ENCODE assay signal across 12 cellular contexts in genomic region chr12:55642275-55643068, GRCh38. TPM values are rescaled to one million over a fixed set of nuclear protein-coding genes. Genes with fewer than 3 reads are reported as not detected.
DNase-seq lines count a peak whose midpoint lies in the region; ATAC-seq, FAIRE-seq and TF ChIP-seq lines count a peak whose summit lies in the region.
"Had no signal": no experiment of that assay in that cellular context is flagged by ENCODE, and none has a peak within 500 bp of the region (broad histone marks: within the 10 kb centered on the region; RNA-seq: fewer than 3 reads in every experiment).

No MANE protein-coding gene starts in this region.

- no peak for FAIRE-seq in D721Med (lab: Jason Lieb, UNC)

- CTCF ChIA-PET in GM10248 (lab: Yijun Ruan, JAX), result interaction anchor here (1.0 to 1.7 kb wide), 4 partner anchors 12 to 69 kb away, joined by 3 to 10 read pairs (median 4); no protein-coding TSS in a partner anchor

- H3K4me3 ChIP-seq in left lung, result peak overlapping the region in 1 of 2 donors; percentile 7
- H3K4me3 ChIP-seq: vagina had no signal

- H3K36me3 ChIP-seq in left lung, result no peaks in the 10 kb centered on the region
- H3K36me3 ChIP-seq: vagina had no signal

- intact Hi-C loops in left lung (cut with DNase I), result no loop called here

- ATAC-seq in GM21576 (IDR thresholded peaks at IDR 0.05; ENCODE audit: unreplicated experiment) (peak; percentile 29), left lung (peak; percentile 5), HG02610 (IDR thresholded peaks at IDR 0.05; ENCODE audit: unreplicated experiment) (no peak)

- H3K9me3 ChIP-seq in left lung, result no peaks in the 10 kb centered on the region
- H3K9me3 ChIP-seq: vagina had no signal

- H3K4me1 ChIP-seq in left lung, result peaks cover 0 to 55% of the 10 kb centered on the region in 2 donors

- TF ChIP-seq CTCF in GM10248 (IDR thresholded peaks at IDR 0.05; ENCODE audit: control extremely low read depth, extremely low read depth, low read depth, missing control alignments) (no peak), left lung (IDR thresholded peaks at IDR 0.05) (no peak), D721Med (IDR thresholded peaks at IDR 0.05; ENCODE audit: insufficient read depth, missing control alignments) (no peak)

- peak overlapping the region; percentile 44 to 96 for H3K27ac ChIP-seq in left lung
- H3K27ac ChIP-seq: vagina had no signal

- POLR2A ChIA-PET in GM10248 (lab: Yijun Ruan, JAX), result no interaction called here

- no peaks in the 10 kb centered on the region for H3K27me3 ChIP-seq in left lung
- H3K27me3 ChIP-seq: vagina had no signal

- DNase-seq in GM10248 (ENCODE audit: extremely low spot score), result peak; percentile 24
- DNase-seq in NOMO-1 treated with DMSO at 0.1 percent for 48 hours (lab: John Stamatoyannopoulos, UW; ENCODE audit: unreplicated experiment), result peak; percentile 97
- peak in 1 of 2 donors; percentile 79 for DNase-seq in left lung
- no peak for DNase-seq in effector CD4-positive, alpha-beta T cell
- DNase-seq in D721Med (ENCODE audit: insufficient read length, low spot score), result no peak
- no peak for DNase-seq in SW480 (ENCODE audit: low spot score)
- DNase-seq: DMS79, NCI-H187 had no signal

RNA-seq across cellular contexts. Expression of gene OR10P1, which starts 5.8 kb away (rescaled TPM):
- total RNA-seq in left lung, result not detected
- total RNA-seq: dermis microvascular lymphatic vessel endothelial cell, vagina had no signal

Comparison
In these comparisons a context has a peak if more than half of its experiments do, and no peak if none do; other contexts are left out.
1. DNase-seq: peak in GM10248 (single experiment) and NOMO-1 treated with DMSO at 0.1 percent for 48 hours (single experiment); none in effector CD4-positive, alpha-beta T cell (single experiment), D721Med (single experiment) and SW480 (single experiment).